In the genomic region with DNA sequence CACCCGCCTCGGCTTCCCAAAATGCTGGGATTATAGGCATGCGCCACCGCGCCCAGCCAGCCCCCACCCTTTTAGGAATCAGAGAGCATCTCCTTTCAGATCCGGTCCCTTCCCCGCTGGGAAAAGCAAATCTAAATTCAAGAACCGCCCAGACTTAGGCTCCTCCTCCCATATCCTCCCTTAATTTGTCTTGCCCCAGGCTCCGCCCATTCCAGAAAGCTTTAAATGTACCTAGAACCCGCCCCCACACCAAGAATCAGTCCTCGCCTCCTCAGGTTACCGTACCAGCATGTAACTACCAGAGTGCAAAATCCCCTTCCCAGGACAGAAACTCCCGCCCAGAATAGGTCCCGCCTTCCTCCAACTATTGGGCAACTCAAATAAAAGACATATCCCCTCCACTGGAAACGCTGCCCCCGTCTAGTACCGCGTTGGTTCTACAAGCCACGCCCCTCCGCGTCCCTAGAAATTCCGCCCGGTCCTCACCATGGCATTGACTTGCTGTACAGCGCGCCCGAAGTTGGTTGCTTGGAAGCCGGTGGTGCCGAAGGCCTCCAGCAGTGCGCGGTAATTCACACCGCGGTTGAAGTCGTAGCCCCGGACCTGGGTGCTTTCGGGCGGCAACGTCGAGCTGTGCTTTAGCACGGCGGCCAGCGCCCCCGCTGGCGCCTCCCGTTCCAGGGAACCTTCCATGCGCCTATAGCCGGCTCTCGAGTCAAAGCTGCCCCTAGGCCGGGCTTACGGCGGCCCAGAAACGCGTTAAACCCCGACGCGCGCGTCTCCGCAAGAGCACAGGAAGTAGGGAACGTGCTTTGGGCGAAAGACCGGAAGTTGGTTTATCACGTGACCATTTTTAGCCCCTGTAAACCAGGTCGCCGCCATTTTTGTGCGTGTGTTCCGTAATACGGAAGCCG, we compare ENCODE assay signal across 8 cellular contexts.
DNase-seq lines count a peak whose midpoint lies in the region; TF ChIP-seq lines count a peak whose summit lies in the region.

A gene (minus strand): TSS at position 807 of the 914 bp plus-strand sequence. CDS start 114 bp downstream, at position 693.

- H3K27ac Mint-ChIP-seq in activated naive CD4-positive, alpha-beta T cell treated with anti-CD3 and anti-CD28 coated beads, Interleukin-2, amount 10 ng/mL, durations not matched to agents 7 days and 5 days, result peak within 1 kb of the TSS; percentile 95

- H3K4me3 Mint-ChIP-seq in activated naive CD4-positive, alpha-beta T cell treated with anti-CD3 and anti-CD28 coated beads, Interleukin-2, amount 10 ng/mL, durations not matched to agents 7 days and 5 days, result peak within 1 kb of the TSS; percentile 87

- DNase-seq in GM03348 (ENCODE audit: low spot score) (peak; percentile 95), HFF-Myc (ENCODE audit: extremely low read depth, low read depth) (peak; percentile 99), NB4 (ENCODE audit: low read depth) (peak; percentile 98), SK-N-MC (ENCODE audit: low read depth, low spot score) (peak; percentile 98), germinal center (ENCODE audit: low spot score) (peak; percentile 93), non-pigmented ciliary epithelial cell (ENCODE audit: low read depth) (peak; percentile 95), superior temporal gyrus (ENCODE audit: extremely low spot score) (peak; percentile 99)
- DNase-seq in activated naive CD4-positive, alpha-beta T cell treated with anti-CD3 and anti-CD28 coated beads, Interleukin-2, amount 10 ng/mL, durations not matched to agents 7 days and 5 days, result peak; percentile 94

- H3K27ac ChIP-seq in SK-N-MC, result peak within 1 kb of the TSS; percentile 100

- H3K36me3 ChIP-seq in SK-N-MC (ENCODE audit: insufficient read depth, low read length), result peaks cover 28% of the 10 kb centered on the region

- CTCF ChIA-PET in activated naive CD4-positive, alpha-beta T cell treated with anti-CD3 and anti-CD28 coated beads, Interleukin-2, amount 10 ng/mL, durations not matched to agents 7 days and 5 days (lab: Charles Lee), result interaction anchor here (0.8 to 1.7 kb wide), 3 partner anchors 10 to 127 kb away, joined by 3 to 5 read pairs (median 3); no protein-coding TSS in a partner anchor

- TF ChIP-seq CTCF in HFF-Myc (IDR thresholded peaks at IDR 0.05; ENCODE audit: low read depth, low read length, missing control alignments) (no peak), NB4 (IDR thresholded peaks at IDR 0.05; ENCODE audit: low read depth, low read length) (no peak)

- H3K4me3 ChIP-seq in HFF-Myc (replicated peaks; ENCODE audit: low read depth, low read length) (peak within 1 kb of the TSS; percentile 89), NB4 (ENCODE audit: low read depth, low read length) (peak within 1 kb of the TSS; percentile 85), SK-N-MC (peak within 1 kb of the TSS; percentile 99)

- H3K4me1 Mint-ChIP-seq in activated naive CD4-positive, alpha-beta T cell treated with anti-CD3 and anti-CD28 coated beads, Interleukin-2, amount 10 ng/mL, durations not matched to agents 7 days and 5 days, result peaks cover 28% of the 10 kb centered on the region

- H3K9me3 ChIP-seq in SK-N-MC (ENCODE audit: low read depth, low read length), result no peaks in the 10 kb centered on the region

- H3K36me3 Mint-ChIP-seq in activated naive CD4-positive, alpha-beta T cell treated with anti-CD3 and anti-CD28 coated beads, Interleukin-2, amount 10 ng/mL, durations not matched to agents 7 days and 5 days, result peaks cover 35% of the 10 kb centered on the region

- no peaks in the 10 kb centered on the region for H3K9me3 Mint-ChIP-seq in activated naive CD4-positive, alpha-beta T cell treated with anti-CD3 and anti-CD28 coated beads, Interleukin-2, amount 10 ng/mL, durations not matched to agents 7 days and 5 days

- no peaks in the 10 kb centered on the region for H3K27me3 Mint-ChIP-seq in activated naive CD4-positive, alpha-beta T cell treated with anti-CD3 and anti-CD28 coated beads, Interleukin-2, amount 10 ng/mL, durations not matched to agents 7 days and 5 days

- TF ChIP-seq POLR2A in NB4 (IDR thresholded peaks at IDR 0.05; ENCODE audit: extremely low read depth, insufficient read length), result peak; percentile 70

- H3K9ac ChIP-seq in SK-N-MC (ENCODE audit: insufficient read length), result peak within 1 kb of the TSS; percentile 99

Comparison
In these comparisons a context has a peak if more than half of its experiments do, and no peak if none do; other contexts are left out.
1. Peak in every context shown above with its lines: DNase-seq, H3K4me3 ChIP-seq and H3K27ac ChIP-seq.